10 cellular contexts compared by ENCODE assay signal in genomic region chr22:23305922-23306374, GRCh38.
DNase-seq lines count a peak whose midpoint lies in the region; ATAC-seq and TF ChIP-seq lines count a peak whose summit lies in the region.
"Had no signal": no experiment of that assay in that cellular context is flagged by ENCODE, and none has a peak within 500 bp of the region (broad histone marks: within the 10 kb centered on the region; RNA-seq: fewer than 3 reads in every experiment).

No MANE protein-coding gene starts in this region.

- DNase-seq in NCI-H69 (lab: John Stamatoyannopoulos, UW) (peak; percentile 91), esophagus muscularis mucosa (ENCODE audit: extremely low spot score) (no peak), myocyte (ENCODE audit: low read depth) (peak; percentile 50), SKM-1 (lab: John Stamatoyannopoulos, UW; ENCODE audit: unreplicated experiment) (no peak), DMS53 (lab: John Stamatoyannopoulos, UW) (no peak)
- no peak for DNase-seq in activated CD4-positive, CD25-positive, alpha-beta regulatory T cell (lab: John Stamatoyannopoulos, UW)
- DNase-seq: activated CD8-positive, alpha-beta memory T cell treated with anti-CD3 and anti-CD28 coated beads for 24 hours; CD4-positive, alpha-beta T cell had no signal

- H3K4me1 ChIP-seq in ACC112 (ENCODE audit: control insufficient read depth, insufficient read depth, low read length, unreplicated experiment) (peaks cover 36% of the 10 kb centered on the region), esophagus muscularis mucosa (peaks cover 24 to 37% (median 29%) of the 10 kb centered on the region in 4 donors)

- 48% methylated on average over 8 of the region's 11 CpGs for WGBS in esophagus muscularis mucosa

- H3K27me3 ChIP-seq in ACC112 (ENCODE audit: insufficient read depth, low read length): no peaks in the 10 kb centered on the region
- no peaks in the 10 kb centered on the region for H3K27me3 ChIP-seq in esophagus muscularis mucosa

- no peak for TF ChIP-seq POLR2A in esophagus muscularis mucosa (IDR thresholded peaks at IDR 0.05; ENCODE audit: low read depth)

- intact Hi-C loops in esophagus muscularis mucosa (cut with DNase I): no loop called here

- H3K79me2 ChIP-seq in ACC112 (ENCODE audit: control insufficient read depth, insufficient read depth, low read length, unreplicated experiment): no peaks in the 10 kb centered on the region

- H3K36me3 ChIP-seq in ACC112 (ENCODE audit: insufficient read depth, low read length) (no peaks in the 10 kb centered on the region), esophagus muscularis mucosa (peaks cover 0 to 29% (median 21%) of the 10 kb centered on the region in 4 donors)

- no peak for TF ChIP-seq CTCF in esophagus muscularis mucosa (IDR thresholded peaks at IDR 0.05)

- H3K4me3 ChIP-seq in ACC112 (ENCODE audit: low read depth, low read length) (peak overlapping the region; percentile 62; the same call in 1 of the 2 replicates), esophagus muscularis mucosa (peak overlapping the region in 1 of 4 donors; percentile 7)

- no peak for ATAC-seq in HG02885 (IDR thresholded peaks at IDR 0.05; ENCODE audit: poor library complexity, unreplicated experiment)

- TF ChIP-seq EP300 in esophagus muscularis mucosa (IDR thresholded peaks at IDR 0.05): peak; percentile 40

- H2AFZ ChIP-seq in ACC112 (ENCODE audit: low read length, unreplicated experiment): no peak overlapping the region

- no peaks in the 10 kb centered on the region for H3K9me3 ChIP-seq in esophagus muscularis mucosa

- peak overlapping the region; percentile 97 for H3K27ac ChIP-seq in ACC112 (ENCODE audit: low read depth, low read length)
- H3K27ac ChIP-seq in esophagus muscularis mucosa (replicated peaks in 1 of 4): peak overlapping the region; percentile 69 to 88 (median 82)

Comparison
In these comparisons a context has a peak if more than half of its experiments do, and no peak if none do; other contexts are left out.
1. DNase-seq: peak in NCI-H69 (single experiment) and myocyte (single experiment); none in esophagus muscularis mucosa (single experiment), activated CD4-positive, CD25-positive, alpha-beta regulatory T cell (0 of 4), SKM-1 (single experiment) and DMS53 (single experiment).